ENCODE assay signal across 23 cellular contexts in the genomic region with DNA sequence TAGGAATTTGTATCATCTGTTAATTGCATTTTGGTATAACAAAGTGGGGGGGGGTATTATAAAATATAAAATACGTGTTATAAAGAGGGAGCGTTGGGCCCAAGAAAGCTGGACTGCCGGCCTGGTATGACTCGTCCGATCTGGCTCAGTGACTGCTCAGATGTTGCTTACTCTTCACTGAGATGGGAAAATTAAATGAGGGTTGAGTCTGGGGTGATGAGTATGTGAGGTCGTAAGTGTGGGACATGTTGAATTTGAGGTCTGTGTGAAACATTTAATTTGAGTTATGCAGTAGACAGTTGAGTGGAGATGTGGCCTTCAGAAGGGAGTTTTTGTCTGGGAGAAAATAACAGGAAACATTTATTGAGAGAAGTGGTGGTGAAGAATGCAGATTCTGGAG. TPM values are rescaled to one million over a fixed set of nuclear protein-coding genes. Genes with fewer than 3 reads are reported as not detected.
DNase-seq lines count a peak whose midpoint lies in the region; ATAC-seq and TF ChIP-seq lines count a peak whose summit lies in the region.
"Had no signal": no experiment of that assay in that cellular context is flagged by ENCODE, and none has a peak within 500 bp of the region (broad histone marks: within the 10 kb centered on the region; RNA-seq: fewer than 3 reads in every experiment).

No MANE protein-coding gene starts in this region.

- no peak overlapping the region for H3K4me3 Mint-ChIP-seq in stimulated activated naive CD8-positive, alpha-beta T cell treated with anti-CD3 and anti-CD28 coated beads, Interleukin-15, amount 100 ng/mL, for 72 hours
- H3K4me3 Mint-ChIP-seq in endothelial cell (ENCODE audit: unreplicated experiment) (peak overlapping the region; percentile 39), neural crest cell (no peak overlapping the region), immature natural killer cell (no peak overlapping the region)
- H3K4me3 Mint-ChIP-seq: B cell; CD4-positive, CD25-positive, alpha-beta regulatory T cell; IgD-negative memory B cell had no signal

- no peaks in the 10 kb centered on the region for H3K9me3 ChIP-seq in lower lobe of right lung
- H3K9me3 ChIP-seq: Caco-2, HAP-1 had no signal

- no peak overlapping the region for H3K4me3 ChIP-seq in lower lobe of right lung
- no peak overlapping the region for H3K4me3 ChIP-seq in brain microvascular endothelial cell (ENCODE audit: low read depth, low read length)
- H3K4me3 ChIP-seq: HAP-1 had no signal

- no peak overlapping the region for H3K27ac Mint-ChIP-seq in stimulated activated naive CD8-positive, alpha-beta T cell treated with anti-CD3 and anti-CD28 coated beads, Interleukin-15, amount 100 ng/mL, for 72 hours
- H3K27ac Mint-ChIP-seq in endothelial cell (ENCODE audit: unreplicated experiment) = peak overlapping the region; percentile 80
- H3K27ac Mint-ChIP-seq in neural crest cell (ENCODE audit: unreplicated experiment) = peak overlapping the region; percentile 86
- no peak overlapping the region for H3K27ac Mint-ChIP-seq in immature natural killer cell
- H3K27ac Mint-ChIP-seq: B cell; CD4-positive, CD25-positive, alpha-beta regulatory T cell; IgD-negative memory B cell had no signal

- DNase-seq in stimulated activated naive CD8-positive, alpha-beta T cell treated with anti-CD3 and anti-CD28 coated beads, Interleukin-15, Interleukin-2, amounts not matched to agents 100 U/mL and 50 U/mL, for 24 hours = no peak
- no peak for DNase-seq in stimulated activated naive CD8-positive, alpha-beta T cell treated with anti-CD3 and anti-CD28 coated beads, Interleukin-15, amount 100 ng/mL, for 72 hours
- DNase-seq in endothelial cell (ENCODE audit: low spot score) = no peak
- DNase-seq in neural crest cell (ENCODE audit: low read depth, low spot score) = no peak
- no peak for DNase-seq in hypothalamus (lab: John Stamatoyannopoulos, UW)
- no peak for DNase-seq in lower lobe of right lung
- DNase-seq in brain microvascular endothelial cell = no peak
- no peak for DNase-seq in immature natural killer cell
- DNase-seq: Caco-2; CD4-positive, CD25-positive, alpha-beta regulatory T cell; DMS53; MV-4-11; NCI-H1417; NCI-H187 treated with DMSO at 0.1 percent for 48 hours; NCI-H345; NCI-H526 treated with DMSO at 0.1 percent for 48 hours; SHP77 treated with DMSO at 0.1 percent for 48 hours had no signal

- no peaks in the 10 kb centered on the region for H3K36me3 Mint-ChIP-seq in endothelial cell (ENCODE audit: low read depth, unreplicated experiment)
- no peaks in the 10 kb centered on the region for H3K36me3 Mint-ChIP-seq in neural crest cell (ENCODE audit: low read depth)
- H3K36me3 Mint-ChIP-seq in immature natural killer cell = no peaks in the 10 kb centered on the region
- H3K36me3 Mint-ChIP-seq: CD4-positive, CD25-positive, alpha-beta regulatory T cell; IgD-negative memory B cell had no signal

- H3K9me3 Mint-ChIP-seq in stimulated activated naive CD8-positive, alpha-beta T cell treated with anti-CD3 and anti-CD28 coated beads, Interleukin-15, amount 100 ng/mL, for 72 hours = no peaks in the 10 kb centered on the region
- no peaks in the 10 kb centered on the region for H3K9me3 Mint-ChIP-seq in endothelial cell (ENCODE audit: unreplicated experiment)
- H3K9me3 Mint-ChIP-seq in neural crest cell = no peaks in the 10 kb centered on the region
- H3K9me3 Mint-ChIP-seq in immature natural killer cell = no peaks in the 10 kb centered on the region
- H3K9me3 Mint-ChIP-seq: IgD-negative memory B cell had no signal

- H3K27me3 ChIP-seq in lower lobe of right lung (ENCODE audit: low read depth) (no peaks in the 10 kb centered on the region), brain microvascular endothelial cell (replicated peaks) (no peaks in the 10 kb centered on the region)

- H3K27ac ChIP-seq in lower lobe of right lung (no peak overlapping the region), brain microvascular endothelial cell (no peak overlapping the region)
- H3K27ac ChIP-seq: 22Rv1, HL-60 had no signal

- no peaks in the 10 kb centered on the region for H3K4me1 ChIP-seq in lower lobe of right lung

- H3K36me3 ChIP-seq in lower lobe of right lung (no peaks in the 10 kb centered on the region), brain microvascular endothelial cell (replicated peaks) (no peaks in the 10 kb centered on the region)
- H3K36me3 ChIP-seq: HAP-1 had no signal

- ATAC-seq in stimulated activated naive CD8-positive, alpha-beta T cell treated with anti-CD3 and anti-CD28 coated beads, Interleukin-15, Interleukin-2, amounts not matched to agents 100 U/mL and 50 U/mL, for 24 hours = peak; percentile 32
- ATAC-seq in stimulated activated naive CD8-positive, alpha-beta T cell treated with anti-CD3 and anti-CD28 coated beads, Interleukin-15, amount 100 ng/mL, for 72 hours = no peak
- no peak for ATAC-seq in lower lobe of right lung

- no peaks in the 10 kb centered on the region for H3K27me3 Mint-ChIP-seq in stimulated activated naive CD8-positive, alpha-beta T cell treated with anti-CD3 and anti-CD28 coated beads, Interleukin-15, amount 100 ng/mL, for 72 hours
- no peaks in the 10 kb centered on the region for H3K27me3 Mint-ChIP-seq in endothelial cell (ENCODE audit: unreplicated experiment)
- H3K27me3 Mint-ChIP-seq in neural crest cell (ENCODE audit: low read depth) = no peaks in the 10 kb centered on the region
- peaks cover 0 to 4% (median 1%) of the 10 kb centered on the region in 3 donors for H3K27me3 Mint-ChIP-seq in immature natural killer cell (ENCODE audit: low read depth in 3 of 3)
- H3K27me3 Mint-ChIP-seq: IgD-negative memory B cell had no signal

- intact Hi-C loops in lower lobe of right lung (cut with DNase I) = no loop called here

- TF ChIP-seq CTCF in endothelial cell (IDR thresholded peaks at IDR 0.05; ENCODE audit: unreplicated experiment) (no peak), neural crest cell (conservative IDR thresholded peaks at IDR 0.05) (no peak), lower lobe of right lung (IDR thresholded peaks at IDR 0.05) (no peak), brain microvascular endothelial cell (IDR thresholded peaks at IDR 0.05; ENCODE audit: low read depth, low read length, missing control alignments) (no peak)

- H3K4me1 Mint-ChIP-seq in stimulated activated naive CD8-positive, alpha-beta T cell treated with anti-CD3 and anti-CD28 coated beads, Interleukin-15, amount 100 ng/mL, for 72 hours = no peaks in the 10 kb centered on the region
- H3K4me1 Mint-ChIP-seq in endothelial cell (ENCODE audit: unreplicated experiment) (peaks cover 26% of the 10 kb centered on the region), neural crest cell (peaks cover 23% of the 10 kb centered on the region), immature natural killer cell (no peaks in the 10 kb centered on the region)
- H3K4me1 Mint-ChIP-seq: B cell; CD4-positive, CD25-positive, alpha-beta regulatory T cell; IgD-negative memory B cell had no signal

- in situ Hi-C loops in brain microvascular endothelial cell (cut with HindIII; ENCODE audit: low pct_ligation_motif_present, low sequenced_read_pairs) = no loop called here

RNA-seq across cellular contexts. Expression of gene CECR2, which starts 28.9 kb away (rescaled TPM):
- total RNA-seq in endothelial cell (ENCODE audit: unreplicated experiment) (65.3 TPM), neural crest cell (32.8 and 34.6 TPM in 2 replicates), lower lobe of right lung (10.9 TPM)
- polyA plus RNA-seq in immature natural killer cell = not detected
- total RNA-seq: CD4-positive, CD25-positive, alpha-beta regulatory T cell had no signal
- polyA plus RNA-seq: AG04450; CD4-positive, CD25-positive, alpha-beta regulatory T cell; IgD-negative memory B cell had no signal

Comparison
In these comparisons a context has a peak if more than half of its experiments do, and no peak if none do; other contexts are left out.
1. H3K27ac Mint-ChIP-seq: peak in endothelial cell (single experiment) and neural crest cell (single experiment); none in stimulated activated naive CD8-positive, alpha-beta T cell treated with anti-CD3 and anti-CD28 coated beads, Interleukin-15, amount 100 ng/mL, for 72 hours (0 of 2) and immature natural killer cell (0 of 6).